Comparison of ENCODE assay signal across 36 cellular contexts in the genomic region with DNA sequence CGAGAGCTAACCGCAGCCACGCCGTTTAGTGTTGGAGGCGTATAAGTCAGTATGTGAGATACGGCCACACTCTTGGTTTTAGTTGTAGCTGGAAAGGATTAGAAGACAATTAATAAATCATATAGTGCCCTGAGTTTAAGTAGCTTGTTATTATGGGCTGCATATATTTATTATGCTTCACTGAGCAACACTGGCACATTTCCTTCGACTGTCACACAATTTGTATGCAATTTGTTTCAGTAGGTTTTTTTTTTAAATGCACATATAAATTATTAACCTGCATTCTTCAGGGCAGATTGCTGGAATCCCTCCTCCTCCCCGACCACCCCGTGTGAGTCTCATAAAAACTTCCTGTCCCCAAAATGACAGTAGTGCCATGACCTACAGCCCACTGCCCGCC. TPM values are rescaled to one million over a fixed set of nuclear protein-coding genes. Genes with fewer than 3 reads are reported as not detected.
"Had no signal": no experiment of that assay in that cellular context is flagged by ENCODE, and none has a peak within 500 bp of the region (broad histone marks: within the 10 kb centered on the region; RNA-seq: fewer than 3 reads in every experiment).

No MANE protein-coding gene starts in this region.

- H3K27me3 ChIP-seq: brain microvascular endothelial cell, Peyer's patch, SJSA1 had no signal

- H3K4me1 ChIP-seq: Peyer's patch, SJSA1 had no signal

- DNase-seq: activated B cell treated with CpG ODN at 0.5 μM for 24 hours; activated CD4-positive, alpha-beta memory T cell treated with anti-CD3 and anti-CD28 coated beads for 36 hours; activated CD4-positive, alpha-beta T cell treated with anti-CD3 and anti-CD28 coated beads for 4 hours; activated CD4-positive, alpha-beta T cell treated with anti-CD3 and anti-CD28 coated beads, Interleukin-2, amount 50 U/mL, for 1 hour; activated CD4-positive, CD25-positive, alpha-beta regulatory T cell treated with anti-CD3 and anti-CD28 coated beads, Interleukin-2, amount 50 U/mL, for 72 hours; activated CD8-positive, alpha-beta memory T cell treated with anti-CD3 and anti-CD28 coated beads, Interleukin-2, amount 50 U/mL, for 4 hours; activated gamma-delta T cell treated with Interleukin-2 at 50 U/mL for 16 hours; activated naive CD4-positive, alpha-beta T cell treated with anti-CD3 and anti-CD28 coated beads, Interleukin-2, amount 10 ng/mL, durations not matched to agents 7 days and 5 days; activated naive CD8-positive, alpha-beta T cell treated with anti-CD3 and anti-CD28 coated beads, Interleukin-2, amount 50 U/mL, for 24 hours; activated T-cell treated with anti-CD3 and anti-CD28 coated beads for 4 hours; activated T-cell treated with anti-CD3 and anti-CD28 coated beads, Interleukin-2, amount 50 U/mL, for 4 hours; brain microvascular endothelial cell; Karpas-422; KBM-7; NCI-H1105; NCI-H1417 treated with DMSO at 0.1 percent for 48 hours; NCI-H187 treated with DMSO at 0.1 percent for 48 hours; NCI-H2081; NCI-H2171 treated with DMSO at 0.1 percent for 48 hours; NCI-H2227 treated with DMSO at 0.1 percent for 48 hours; NCI-H446; NCI-H524; NCI-H748 treated with DMSO at 0.1 percent for 48 hours; NK-92 treated with Interleukin-12 subunit alpha and Interleukin-12 subunit beta, amount 100 ng/mL, for 24 hours; PC-3; RPMI8226; SHP77 treated with DMSO at 0.1 percent for 48 hours; T-cell; T-helper 2 cell; T-helper 9 cell had no signal

- H3K9me3 ChIP-seq: Peyer's patch, SJSA1 had no signal

- H3K4me3 ChIP-seq: Peyer's patch, SJSA1 had no signal

- H3K27ac ChIP-seq: brain microvascular endothelial cell, Peyer's patch, SJSA1, VCaP had no signal

- H3K36me3 ChIP-seq: brain microvascular endothelial cell, Peyer's patch, SJSA1 had no signal

- ATAC-seq: activated naive CD8-positive, alpha-beta T cell treated with anti-CD3 and anti-CD28 coated beads, Interleukin-2, amount 50 U/mL, for 24 hours; activated T-cell treated with anti-CD3 and anti-CD28 coated beads, Interleukin-2, amount 50 U/mL, for 4 hours; PC-3; SK-N-SH treated with all-trans-retinoic acid at 6 μM for 48 hours; T-cell had no signal

RNA-seq across cellular contexts. Expression of gene PKNOX2, which starts 56.9 kb away (rescaled TPM):
- total RNA-seq: activated B cell treated with CpG ODN at 0.5 μM for 24 hours; activated CD4-positive, alpha-beta memory T cell treated with anti-CD3 and anti-CD28 coated beads for 36 hours; activated T-helper 1 cell treated with anti-CD3 and anti-CD28 coated beads, Interleukin-12 subunit alpha, Interleukin-12 subunit beta, Interleukin-2, Interleukin-4 antibody, amounts not matched to agents 30 ng/mL and 10 ng/mL and 1 ng/mL, durations not matched to agents 14 hours and 24 hours and 36 hours; MCF 10A; PC-3; SJSA1 had no signal
